In the genomic region with DNA sequence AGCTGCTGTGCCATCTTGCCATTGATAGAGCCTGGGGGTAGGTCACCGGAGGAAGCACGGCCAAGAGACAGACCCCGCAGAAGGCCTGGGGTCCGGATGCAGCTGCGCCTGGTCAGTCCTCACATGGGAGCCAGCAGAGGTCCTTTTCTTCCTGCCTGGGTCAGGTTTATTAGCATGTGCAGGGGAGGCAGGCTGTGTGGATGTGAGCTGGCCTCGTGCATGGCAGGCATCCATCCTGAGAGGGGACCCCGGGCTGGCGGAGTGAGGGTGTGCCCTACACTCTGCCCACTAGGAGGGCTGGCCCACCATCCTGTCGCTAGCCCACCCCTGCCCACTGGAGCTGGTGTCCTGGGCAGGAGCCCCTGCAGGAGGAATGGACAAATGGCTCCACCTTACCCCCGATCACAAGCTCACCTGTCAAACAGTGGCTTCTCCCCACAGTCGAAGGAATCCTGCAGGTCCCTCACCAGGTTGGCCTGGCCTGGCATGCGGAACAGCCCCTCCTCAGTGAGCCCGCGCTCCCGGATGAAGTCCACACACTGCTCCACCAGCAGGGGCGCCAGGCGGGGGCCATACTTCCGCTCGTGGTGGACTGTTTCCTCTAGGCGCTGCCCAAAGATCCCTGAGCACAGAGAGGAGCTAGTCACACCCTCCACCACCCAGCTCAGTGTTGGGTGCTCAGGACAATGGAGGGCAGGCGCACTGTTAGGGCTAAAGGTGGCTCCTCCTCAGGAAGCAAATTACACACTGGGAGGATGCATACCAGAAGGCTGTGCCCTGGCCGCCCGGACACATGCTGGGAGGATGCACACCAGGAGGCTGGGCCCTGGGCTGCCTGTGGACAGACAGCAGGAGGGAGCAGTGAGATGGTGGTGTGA, we compare ENCODE assay signal across 1 cellular context.
TF ChIP-seq lines count a peak whose summit lies in the region.

No MANE protein-coding gene starts in this region.

TF ChIP-seq in HepG2, 621 proteins besides CTCF, POLR2A, EP300 and RAD21 (continued from another document):
- TF ChIP-seq GABPB1 (CRISPR knock-in tag; IDR thresholded peaks at IDR 0.05) (peak; percentile 79), ZSCAN21 (CRISPR knock-in tag; IDR thresholded peaks at IDR 0.05; ENCODE audit: borderline replicate concordance) (no peak), NPAS2 (CRISPR knock-in tag; IDR thresholded peaks at IDR 0.05; ENCODE audit: borderline replicate concordance) (no peak), ZNF724P (CRISPR knock-in tag; IDR thresholded peaks at IDR 0.05; ENCODE audit: borderline replicate concordance) (no peak), ATF7 (IDR thresholded peaks at IDR 0.05) (no peak), ATF7 (CRISPR knock-in tag; IDR thresholded peaks at IDR 0.05) (no peak), EHMT2 (IDR thresholded peaks at IDR 0.05; ENCODE audit: borderline replicate concordance, low read depth, low read length) (no peak), SRSF1 (optimal IDR thresholded peaks at IDR 0.05; ENCODE audit: low read depth, low read length) (no peak), ZNF382 (CRISPR knock-in tag; IDR thresholded peaks at IDR 0.05; ENCODE audit: borderline replicate concordance) (no peak), ONECUT2 (CRISPR knock-in tag; IDR thresholded peaks at IDR 0.05) (no peak), SIN3B (IDR thresholded peaks at IDR 0.05; ENCODE audit: low read length) (no peak), ZSCAN25 (CRISPR knock-in tag; IDR thresholded peaks at IDR 0.05) (no peak), GABPA (IDR thresholded peaks at IDR 0.05; ENCODE audit: low read depth, low read length) (peak; percentile 51), GABPA (CRISPR knock-in tag; IDR thresholded peaks at IDR 0.05; ENCODE audit: low read depth) (peak; percentile 77), MBNL3 (CRISPR knock-in tag; conservative IDR thresholded peaks at IDR 0.05) (no peak), MYNN (CRISPR knock-in tag; IDR thresholded peaks at IDR 0.05; ENCODE audit: low read depth) (no peak), HCFC1 (IDR thresholded peaks at IDR 0.05; ENCODE audit: low read depth, low read length) (no peak), U2AF2 (IDR thresholded peaks at IDR 0.05; ENCODE audit: low read depth, low read length) (no peak), ZNF703 (CRISPR knock-in tag; IDR thresholded peaks at IDR 0.05; ENCODE audit: borderline replicate concordance) (no peak), MZF1 (CRISPR knock-in tag; IDR thresholded peaks at IDR 0.05; ENCODE audit: borderline replicate concordance) (no peak), IKZF4 (CRISPR knock-in tag; IDR thresholded peaks at IDR 0.05; ENCODE audit: borderline replicate concordance, low read depth, not compliant biosample characterization) (no peak), CBX1 (IDR thresholded peaks at IDR 0.05; ENCODE audit: low read depth) (no peak), ZFP90 (CRISPR knock-in tag; IDR thresholded peaks at IDR 0.05; ENCODE audit: borderline replicate concordance) (no peak), ZNF83 (CRISPR knock-in tag; IDR thresholded peaks at IDR 0.05; ENCODE audit: borderline replicate concordance) (no peak), KDM1A (CRISPR knock-in tag; IDR thresholded peaks at IDR 0.05) (no peak), RARG (CRISPR knock-in tag; IDR thresholded peaks at IDR 0.05; ENCODE audit: low read depth) (no peak)
- TF ChIP-seq, protein P1, sequence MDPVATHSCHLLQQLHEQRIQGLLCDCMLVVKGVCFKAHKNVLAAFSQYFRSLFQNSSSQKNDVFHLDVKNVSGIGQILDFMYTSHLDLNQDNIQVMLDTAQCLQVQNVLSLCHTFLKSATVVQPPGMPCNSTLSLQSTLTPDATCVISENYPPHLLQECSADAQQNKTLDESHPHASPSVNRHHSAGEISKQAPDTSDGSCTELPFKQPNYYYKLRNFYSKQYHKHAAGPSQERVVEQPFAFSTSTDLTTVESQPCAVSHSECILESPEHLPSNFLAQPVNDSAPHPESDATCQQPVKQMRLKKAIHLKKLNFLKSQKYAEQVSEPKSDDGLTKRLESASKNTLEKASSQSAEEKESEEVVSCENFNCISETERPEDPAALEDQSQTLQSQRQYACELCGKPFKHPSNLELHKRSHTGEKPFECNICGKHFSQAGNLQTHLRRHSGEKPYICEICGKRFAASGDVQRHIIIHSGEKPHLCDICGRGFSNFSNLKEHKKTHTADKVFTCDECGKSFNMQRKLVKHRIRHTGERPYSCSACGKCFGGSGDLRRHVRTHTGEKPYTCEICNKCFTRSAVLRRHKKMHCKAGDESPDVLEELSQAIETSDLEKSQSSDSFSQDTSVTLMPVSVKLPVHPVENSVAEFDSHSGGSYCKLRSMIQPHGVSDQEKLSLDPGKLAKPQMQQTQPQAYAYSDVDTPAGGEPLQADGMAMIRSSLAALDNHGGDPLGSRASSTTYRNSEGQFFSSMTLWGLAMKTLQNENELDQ (CRISPR knock-in tag; IDR thresholded peaks at IDR 0.05; ENCODE audit: borderline replicate concordance), result no peak
- TF ChIP-seq, protein P2, sequence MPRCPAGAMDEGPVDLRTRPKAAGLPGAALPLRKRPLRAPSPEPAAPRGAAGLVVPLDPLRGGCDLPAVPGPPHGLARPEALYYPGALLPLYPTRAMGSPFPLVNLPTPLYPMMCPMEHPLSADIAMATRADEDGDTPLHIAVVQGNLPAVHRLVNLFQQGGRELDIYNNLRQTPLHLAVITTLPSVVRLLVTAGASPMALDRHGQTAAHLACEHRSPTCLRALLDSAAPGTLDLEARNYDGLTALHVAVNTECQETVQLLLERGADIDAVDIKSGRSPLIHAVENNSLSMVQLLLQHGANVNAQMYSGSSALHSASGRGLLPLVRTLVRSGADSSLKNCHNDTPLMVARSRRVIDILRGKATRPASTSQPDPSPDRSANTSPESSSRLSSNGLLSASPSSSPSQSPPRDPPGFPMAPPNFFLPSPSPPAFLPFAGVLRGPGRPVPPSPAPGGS (CRISPR knock-in tag; IDR thresholded peaks at IDR 0.05), result no peak
- TF ChIP-seq, protein P3, sequence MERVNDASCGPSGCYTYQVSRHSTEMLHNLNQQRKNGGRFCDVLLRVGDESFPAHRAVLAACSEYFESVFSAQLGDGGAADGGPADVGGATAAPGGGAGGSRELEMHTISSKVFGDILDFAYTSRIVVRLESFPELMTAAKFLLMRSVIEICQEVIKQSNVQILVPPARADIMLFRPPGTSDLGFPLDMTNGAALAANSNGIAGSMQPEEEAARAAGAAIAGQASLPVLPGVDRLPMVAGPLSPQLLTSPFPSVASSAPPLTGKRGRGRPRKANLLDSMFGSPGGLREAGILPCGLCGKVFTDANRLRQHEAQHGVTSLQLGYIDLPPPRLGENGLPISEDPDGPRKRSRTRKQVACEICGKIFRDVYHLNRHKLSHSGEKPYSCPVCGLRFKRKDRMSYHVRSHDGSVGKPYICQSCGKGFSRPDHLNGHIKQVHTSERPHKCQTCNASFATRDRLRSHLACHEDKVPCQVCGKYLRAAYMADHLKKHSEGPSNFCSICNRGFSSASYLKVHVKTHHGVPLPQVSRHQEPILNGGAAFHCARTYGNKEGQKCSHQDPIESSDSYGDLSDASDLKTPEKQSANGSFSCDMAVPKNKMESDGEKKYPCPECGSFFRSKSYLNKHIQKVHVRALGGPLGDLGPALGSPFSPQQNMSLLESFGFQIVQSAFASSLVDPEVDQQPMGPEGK (CRISPR knock-in tag; IDR thresholded peaks at IDR 0.05), result 0 out of 2 replicates have a peak, but pooled peaks have one; percentile 19
- TF ChIP-seq, protein P4, sequence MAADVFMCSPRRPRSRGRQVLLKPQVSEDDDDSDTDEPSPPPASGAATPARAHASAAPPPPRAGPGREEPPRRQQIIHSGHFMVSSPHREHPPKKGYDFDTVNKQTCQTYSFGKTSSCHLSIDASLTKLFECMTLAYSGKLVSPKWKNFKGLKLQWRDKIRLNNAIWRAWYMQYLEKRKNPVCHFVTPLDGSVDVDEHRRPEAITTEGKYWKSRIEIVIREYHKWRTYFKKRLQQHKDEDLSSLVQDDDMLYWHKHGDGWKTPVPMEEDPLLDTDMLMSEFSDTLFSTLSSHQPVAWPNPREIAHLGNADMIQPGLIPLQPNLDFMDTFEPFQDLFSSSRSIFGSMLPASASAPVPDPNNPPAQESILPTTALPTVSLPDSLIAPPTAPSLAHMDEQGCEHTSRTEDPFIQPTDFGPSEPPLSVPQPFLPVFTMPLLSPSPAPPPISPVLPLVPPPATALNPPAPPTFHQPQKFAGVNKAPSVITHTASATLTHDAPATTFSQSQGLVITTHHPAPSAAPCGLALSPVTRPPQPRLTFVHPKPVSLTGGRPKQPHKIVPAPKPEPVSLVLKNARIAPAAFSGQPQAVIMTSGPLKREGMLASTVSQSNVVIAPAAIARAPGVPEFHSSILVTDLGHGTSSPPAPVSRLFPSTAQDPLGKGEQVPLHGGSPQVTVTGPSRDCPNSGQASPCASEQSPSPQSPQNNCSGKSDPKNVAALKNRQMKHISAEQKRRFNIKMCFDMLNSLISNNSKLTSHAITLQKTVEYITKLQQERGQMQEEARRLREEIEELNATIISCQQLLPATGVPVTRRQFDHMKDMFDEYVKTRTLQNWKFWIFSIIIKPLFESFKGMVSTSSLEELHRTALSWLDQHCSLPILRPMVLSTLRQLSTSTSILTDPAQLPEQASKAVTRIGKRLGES (CRISPR knock-in tag; IDR thresholded peaks at IDR 0.05; ENCODE audit: borderline replicate concordance), result no peak
- TF ChIP-seq, protein P5, sequence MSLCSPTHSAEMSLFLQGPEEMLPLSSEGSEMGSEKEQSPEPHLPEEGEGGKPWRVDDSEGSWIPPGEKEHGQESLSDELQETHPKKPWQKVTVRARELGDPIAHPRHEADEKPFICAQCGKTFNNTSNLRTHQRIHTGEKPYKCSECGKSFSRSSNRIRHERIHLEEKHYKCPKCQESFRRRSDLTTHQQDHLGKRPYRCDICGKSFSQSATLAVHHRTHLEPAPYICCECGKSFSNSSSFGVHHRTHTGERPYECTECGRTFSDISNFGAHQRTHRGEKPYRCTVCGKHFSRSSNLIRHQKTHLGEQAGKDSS (CRISPR knock-in tag; IDR thresholded peaks at IDR 0.05; ENCODE audit: borderline replicate concordance, low read depth), result no peak
- TF ChIP-seq, protein P6, sequence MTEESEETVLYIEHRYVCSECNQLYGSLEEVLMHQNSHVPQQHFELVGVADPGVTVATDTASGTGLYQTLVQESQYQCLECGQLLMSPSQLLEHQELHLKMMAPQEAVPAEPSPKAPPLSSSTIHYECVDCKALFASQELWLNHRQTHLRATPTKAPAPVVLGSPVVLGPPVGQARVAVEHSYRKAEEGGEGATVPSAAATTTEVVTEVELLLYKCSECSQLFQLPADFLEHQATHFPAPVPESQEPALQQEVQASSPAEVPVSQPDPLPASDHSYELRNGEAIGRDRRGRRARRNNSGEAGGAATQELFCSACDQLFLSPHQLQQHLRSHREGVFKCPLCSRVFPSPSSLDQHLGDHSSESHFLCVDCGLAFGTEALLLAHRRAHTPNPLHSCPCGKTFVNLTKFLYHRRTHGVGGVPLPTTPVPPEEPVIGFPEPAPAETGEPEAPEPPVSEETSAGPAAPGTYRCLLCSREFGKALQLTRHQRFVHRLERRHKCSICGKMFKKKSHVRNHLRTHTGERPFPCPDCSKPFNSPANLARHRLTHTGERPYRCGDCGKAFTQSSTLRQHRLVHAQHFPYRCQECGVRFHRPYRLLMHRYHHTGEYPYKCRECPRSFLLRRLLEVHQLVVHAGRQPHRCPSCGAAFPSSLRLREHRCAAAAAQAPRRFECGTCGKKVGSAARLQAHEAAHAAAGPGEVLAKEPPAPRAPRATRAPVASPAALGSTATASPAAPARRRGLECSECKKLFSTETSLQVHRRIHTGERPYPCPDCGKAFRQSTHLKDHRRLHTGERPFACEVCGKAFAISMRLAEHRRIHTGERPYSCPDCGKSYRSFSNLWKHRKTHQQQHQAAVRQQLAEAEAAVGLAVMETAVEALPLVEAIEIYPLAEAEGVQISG (CRISPR knock-in tag; IDR thresholded peaks at IDR 0.05), result peak; percentile 74
- TF ChIP-seq, protein P7, sequence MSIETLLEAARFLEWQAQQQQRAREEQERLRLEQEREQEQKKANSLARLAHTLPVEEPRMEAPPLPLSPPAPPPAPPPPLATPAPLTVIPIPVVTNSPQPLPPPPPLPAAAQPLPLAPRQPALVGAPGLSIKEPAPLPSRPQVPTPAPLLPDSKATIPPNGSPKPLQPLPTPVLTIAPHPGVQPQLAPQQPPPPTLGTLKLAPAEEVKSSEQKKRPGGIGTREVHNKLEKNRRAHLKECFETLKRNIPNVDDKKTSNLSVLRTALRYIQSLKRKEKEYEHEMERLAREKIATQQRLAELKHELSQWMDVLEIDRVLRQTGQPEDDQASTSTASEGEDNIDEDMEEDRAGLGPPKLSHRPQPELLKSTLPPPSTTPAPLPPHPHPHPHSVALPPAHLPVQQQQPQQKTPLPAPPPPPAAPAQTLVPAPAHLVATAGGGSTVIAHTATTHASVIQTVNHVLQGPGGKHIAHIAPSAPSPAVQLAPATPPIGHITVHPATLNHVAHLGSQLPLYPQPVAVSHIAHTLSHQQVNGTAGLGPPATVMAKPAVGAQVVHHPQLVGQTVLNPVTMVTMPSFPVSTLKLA (IDR thresholded peaks at IDR 0.05), result no peak
- TF ChIP-seq, protein P8, sequence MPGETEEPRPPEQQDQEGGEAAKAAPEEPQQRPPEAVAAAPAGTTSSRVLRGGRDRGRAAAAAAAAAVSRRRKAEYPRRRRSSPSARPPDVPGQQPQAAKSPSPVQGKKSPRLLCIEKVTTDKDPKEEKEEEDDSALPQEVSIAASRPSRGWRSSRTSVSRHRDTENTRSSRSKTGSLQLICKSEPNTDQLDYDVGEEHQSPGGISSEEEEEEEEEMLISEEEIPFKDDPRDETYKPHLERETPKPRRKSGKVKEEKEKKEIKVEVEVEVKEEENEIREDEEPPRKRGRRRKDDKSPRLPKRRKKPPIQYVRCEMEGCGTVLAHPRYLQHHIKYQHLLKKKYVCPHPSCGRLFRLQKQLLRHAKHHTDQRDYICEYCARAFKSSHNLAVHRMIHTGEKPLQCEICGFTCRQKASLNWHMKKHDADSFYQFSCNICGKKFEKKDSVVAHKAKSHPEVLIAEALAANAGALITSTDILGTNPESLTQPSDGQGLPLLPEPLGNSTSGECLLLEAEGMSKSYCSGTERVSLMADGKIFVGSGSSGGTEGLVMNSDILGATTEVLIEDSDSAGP (CRISPR knock-in tag; IDR thresholded peaks at IDR 0.05; ENCODE audit: borderline replicate concordance), result peak; percentile 44; the same call in 1 of the 2 replicates
- TF ChIP-seq, protein P9, sequence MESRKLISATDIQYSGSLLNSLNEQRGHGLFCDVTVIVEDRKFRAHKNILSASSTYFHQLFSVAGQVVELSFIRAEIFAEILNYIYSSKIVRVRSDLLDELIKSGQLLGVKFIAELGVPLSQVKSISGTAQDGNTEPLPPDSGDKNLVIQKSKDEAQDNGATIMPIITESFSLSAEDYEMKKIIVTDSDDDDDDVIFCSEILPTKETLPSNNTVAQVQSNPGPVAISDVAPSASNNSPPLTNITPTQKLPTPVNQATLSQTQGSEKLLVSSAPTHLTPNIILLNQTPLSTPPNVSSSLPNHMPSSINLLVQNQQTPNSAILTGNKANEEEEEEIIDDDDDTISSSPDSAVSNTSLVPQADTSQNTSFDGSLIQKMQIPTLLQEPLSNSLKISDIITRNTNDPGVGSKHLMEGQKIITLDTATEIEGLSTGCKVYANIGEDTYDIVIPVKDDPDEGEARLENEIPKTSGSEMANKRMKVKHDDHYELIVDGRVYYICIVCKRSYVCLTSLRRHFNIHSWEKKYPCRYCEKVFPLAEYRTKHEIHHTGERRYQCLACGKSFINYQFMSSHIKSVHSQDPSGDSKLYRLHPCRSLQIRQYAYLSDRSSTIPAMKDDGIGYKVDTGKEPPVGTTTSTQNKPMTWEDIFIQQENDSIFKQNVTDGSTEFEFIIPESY (CRISPR knock-in tag; IDR thresholded peaks at IDR 0.05), result 0 out of 2 replicates have a peak, but pooled peaks have one; percentile 50
TF ChIP-seq in HepG2: peak in this region for 9.
